Comparison of ENCODE assay signal across 2 cellular contexts in the genomic region with DNA sequence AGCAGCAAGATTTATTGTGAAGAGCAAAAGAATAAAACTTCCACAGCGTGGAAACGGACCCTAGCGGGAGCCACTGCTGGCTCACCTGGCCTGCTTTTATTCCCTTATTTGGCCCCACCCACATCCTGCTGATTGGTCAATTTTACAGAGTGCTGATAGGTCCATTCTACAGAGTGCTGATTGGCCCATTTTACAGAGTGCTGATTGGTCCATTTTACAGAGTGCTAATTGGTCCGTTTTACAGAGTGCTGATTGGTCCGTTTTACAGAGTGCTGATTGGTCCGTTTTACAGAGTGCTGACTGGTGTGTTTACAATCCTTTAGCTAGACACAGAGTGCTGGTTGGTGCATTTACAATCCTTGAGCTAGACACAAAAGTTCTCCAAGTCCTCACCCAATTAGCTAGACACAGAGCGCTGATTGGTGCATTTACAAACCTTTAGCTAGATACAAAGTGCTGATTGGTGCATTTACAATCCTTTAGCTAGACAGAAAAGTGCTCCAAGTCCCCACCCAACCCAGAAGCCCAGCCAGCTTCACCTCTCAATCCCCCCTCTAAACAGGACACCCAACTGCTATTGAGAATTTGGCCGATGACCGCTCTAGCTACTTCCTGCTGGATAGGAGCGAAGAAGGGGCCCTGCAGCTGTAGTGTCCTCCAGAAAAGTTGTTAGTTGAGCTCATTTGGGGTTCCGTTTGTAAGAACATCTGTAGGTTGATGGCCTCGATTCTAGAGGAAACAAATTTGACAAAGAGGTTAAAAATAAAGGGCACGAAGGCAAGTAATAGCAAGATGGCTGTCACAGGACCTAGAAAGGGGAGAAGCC.
TF ChIP-seq lines count a peak whose summit lies in the region.

No MANE protein-coding gene starts in this region.

TF ChIP-seq in WTC11, 78 proteins besides CTCF, POLR2A, EP300 and RAD21:
- TF ChIP-seq NFYB (CRISPR knock-in tag; conservative IDR thresholded peaks at IDR 0.05; ENCODE audit: low read depth) = 0 out of 2 replicates have a peak, but pooled peaks have one; percentile 23

TF ChIP-seq in HepG2, 621 proteins besides CTCF, POLR2A, EP300 and RAD21:
- peak; percentile 29 for TF ChIP-seq MAFF (IDR thresholded peaks at IDR 0.05; ENCODE audit: low read depth, low read length)
- TF ChIP-seq NFYB (CRISPR knock-in tag; IDR thresholded peaks at IDR 0.05) = 0 out of 2 replicates have a peak, but pooled peaks have one; percentile 18
- peak in 1 of 2 experiments; percentile 7; a peak in 1 of 4 replicates for TF ChIP-seq MAFK (conservative IDR thresholded peaks at IDR 0.05 in 1 of 2, IDR thresholded peaks at IDR 0.05 in 1 of 2; ENCODE audit: low read length in 2 of 2)
